In the genomic region with DNA sequence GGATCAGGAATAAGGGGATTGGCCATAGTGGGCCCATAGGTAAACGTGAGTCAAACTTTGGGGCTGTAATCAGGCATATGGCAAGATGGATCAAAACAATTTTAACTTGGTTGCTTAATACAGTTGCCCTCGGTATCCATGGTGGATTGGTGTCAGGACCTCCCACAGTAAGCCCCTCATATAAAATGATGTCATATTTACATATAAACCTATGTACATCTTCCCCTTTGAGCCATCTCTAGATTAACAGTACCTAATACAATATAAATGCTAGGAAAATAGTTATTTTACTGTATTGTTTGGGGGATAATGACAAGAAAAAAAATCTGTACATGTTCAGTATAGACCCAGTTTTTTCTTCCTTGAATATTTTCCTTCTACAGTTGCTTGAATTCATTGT, we compare ENCODE assay signal across 15 cellular contexts. TPM values are rescaled to one million over a fixed set of nuclear protein-coding genes. Genes with fewer than 3 reads are reported as not detected.
A peak's percentile ranks its signal among the peaks of the same experiment; 100 is the strongest.
DNase-seq lines count a peak whose midpoint lies in the region; ATAC-seq and TF ChIP-seq lines count a peak whose summit lies in the region.
"Had no signal": no experiment of that assay in that cellular context is flagged by ENCODE, and none has a peak within 500 bp of the region (broad histone marks: within the 10 kb centered on the region; RNA-seq: fewer than 3 reads in every experiment).

No MANE protein-coding gene starts in this region.

- CTCF ChIA-PET in CD4-positive, alpha-beta T cell (lab: Charles Lee): no interaction called here
- CTCF ChIA-PET in WTC11 (lab: Charles Lee): no interaction called here

- intact Hi-C loops in CD4-positive, alpha-beta T cell (cut with DNase I, micrococcal nuclease): no loop called here

- peaks cover 94% of the 10 kb centered on the region for H3K36me3 Mint-ChIP-seq in CD4-positive, alpha-beta T cell (ENCODE audit: low read depth)
- H3K36me3 Mint-ChIP-seq in WTC11: peaks cover 77% of the 10 kb centered on the region
- peaks cover 59% of the 10 kb centered on the region for H3K36me3 Mint-ChIP-seq in stimulated activated memory B cell treated with anti-CD40 and anti-IgM and Interleukin-4, amounts not matched to agents 10 μg/mL and 1 μg/mL and 100 μg/mL, for 72 hours

- H3K27me3 ChIP-seq in CD4-positive, alpha-beta T cell (ENCODE audit: control insufficient read depth, insufficient read depth, low read length): no peaks in the 10 kb centered on the region
- H3K27me3 ChIP-seq: BE2C, Peyer's patch, SJSA1 had no signal

- H3K9me3 ChIP-seq in CD4-positive, alpha-beta T cell (ENCODE audit: control insufficient read depth, low read length): no peaks in the 10 kb centered on the region
- H3K9me3 ChIP-seq: BE2C, Peyer's patch, SJSA1 had no signal

- TF ChIP-seq CTCF in CD4-positive, alpha-beta T cell (IDR thresholded peaks at IDR 0.05): no peak
- no peak for TF ChIP-seq CTCF in WTC11 (IDR thresholded peaks at IDR 0.05)

- peaks cover 19% of the 10 kb centered on the region for H3K4me1 Mint-ChIP-seq in CD4-positive, alpha-beta T cell (ENCODE audit: low read depth)
- peaks cover 5% of the 10 kb centered on the region for H3K4me1 Mint-ChIP-seq in WTC11
- no peaks in the 10 kb centered on the region for H3K4me1 Mint-ChIP-seq in stimulated activated memory B cell treated with anti-CD40 and anti-IgM and Interleukin-4, amounts not matched to agents 10 μg/mL and 1 μg/mL and 100 μg/mL, for 72 hours

- H3K4me3 Mint-ChIP-seq in CD4-positive, alpha-beta T cell: no peak overlapping the region
- no peak overlapping the region for H3K4me3 Mint-ChIP-seq in WTC11
- no peak overlapping the region for H3K4me3 Mint-ChIP-seq in stimulated activated memory B cell treated with anti-CD40 and anti-IgM and Interleukin-4, amounts not matched to agents 10 μg/mL and 1 μg/mL and 100 μg/mL, for 72 hours
- H3K4me3 Mint-ChIP-seq: HFFc6 had no signal

- no peak overlapping the region for H3K27ac ChIP-seq in CD4-positive, alpha-beta T cell (ENCODE audit: low read depth, low read length)
- H3K27ac ChIP-seq: Peyer's patch, SJSA1 had no signal

- no peaks in the 10 kb centered on the region for H3K27me3 Mint-ChIP-seq in CD4-positive, alpha-beta T cell
- H3K27me3 Mint-ChIP-seq in WTC11 (ENCODE audit: low read depth): no peaks in the 10 kb centered on the region
- H3K27me3 Mint-ChIP-seq in stimulated activated memory B cell treated with anti-CD40 and anti-IgM and Interleukin-4, amounts not matched to agents 10 μg/mL and 1 μg/mL and 100 μg/mL, for 72 hours: no peaks in the 10 kb centered on the region
- H3K27me3 Mint-ChIP-seq: CD4-positive, CD25-positive, alpha-beta regulatory T cell had no signal

- ATAC-seq in CD4-positive, alpha-beta T cell (ENCODE audit: poor library complexity): no peak
- ATAC-seq in WTC11: no peak
- ATAC-seq in stimulated activated memory B cell treated with anti-CD40 and anti-IgM and Interleukin-4, amounts not matched to agents 10 μg/mL and 1 μg/mL and 100 μg/mL, for 72 hours: no peak

- no peaks in the 10 kb centered on the region for H3K9me3 Mint-ChIP-seq in CD4-positive, alpha-beta T cell
- no peaks in the 10 kb centered on the region for H3K9me3 Mint-ChIP-seq in WTC11
- no peaks in the 10 kb centered on the region for H3K9me3 Mint-ChIP-seq in stimulated activated memory B cell treated with anti-CD40 and anti-IgM and Interleukin-4, amounts not matched to agents 10 μg/mL and 1 μg/mL and 100 μg/mL, for 72 hours
- H3K9me3 Mint-ChIP-seq: CD4-positive, CD25-positive, alpha-beta regulatory T cell; HFFc6 had no signal

- DNase-seq in CD4-positive, alpha-beta T cell: no peak
- DNase-seq in WTC11 (ENCODE audit: low spot score): no peak
- no peak for DNase-seq in COLO668 (lab: John Stamatoyannopoulos, UW; ENCODE audit: unreplicated experiment)
- DNase-seq: BE2C; CD4-positive, CD25-positive, alpha-beta regulatory T cell; DMS153; GDM1; HFFc6; KBM-7; NCI-H1105; NCI-H2081; Peyer's patch had no signal

- H3K27ac Mint-ChIP-seq in CD4-positive, alpha-beta T cell: peak overlapping the region; percentile 15
- peak overlapping the region; percentile 15; the same call in 1 of the 2 replicates for H3K27ac Mint-ChIP-seq in WTC11
- no peak overlapping the region for H3K27ac Mint-ChIP-seq in stimulated activated memory B cell treated with anti-CD40 and anti-IgM and Interleukin-4, amounts not matched to agents 10 μg/mL and 1 μg/mL and 100 μg/mL, for 72 hours

- POLR2A ChIA-PET in CD4-positive, alpha-beta T cell (lab: Charles Lee): no interaction called here
- POLR2A ChIA-PET in WTC11 (lab: Charles Lee): no interaction called here

TF ChIP-seq in WTC11, 78 proteins besides CTCF, POLR2A, EP300 and RAD21 (continues in another document):
- no peak for TF ChIP-seq NR1H2 (CRISPR knock-in tag; IDR thresholded peaks at IDR 0.05)
- TF ChIP-seq ZNF317 (CRISPR knock-in tag; IDR thresholded peaks at IDR 0.05; ENCODE audit: borderline replicate concordance, low read depth): no peak
- TF ChIP-seq E2F5 (CRISPR knock-in tag; IDR thresholded peaks at IDR 0.05): no peak
- TF ChIP-seq SP1 (CRISPR knock-in tag; conservative IDR thresholded peaks at IDR 0.05): no peak
- TF ChIP-seq, protein P1, sequence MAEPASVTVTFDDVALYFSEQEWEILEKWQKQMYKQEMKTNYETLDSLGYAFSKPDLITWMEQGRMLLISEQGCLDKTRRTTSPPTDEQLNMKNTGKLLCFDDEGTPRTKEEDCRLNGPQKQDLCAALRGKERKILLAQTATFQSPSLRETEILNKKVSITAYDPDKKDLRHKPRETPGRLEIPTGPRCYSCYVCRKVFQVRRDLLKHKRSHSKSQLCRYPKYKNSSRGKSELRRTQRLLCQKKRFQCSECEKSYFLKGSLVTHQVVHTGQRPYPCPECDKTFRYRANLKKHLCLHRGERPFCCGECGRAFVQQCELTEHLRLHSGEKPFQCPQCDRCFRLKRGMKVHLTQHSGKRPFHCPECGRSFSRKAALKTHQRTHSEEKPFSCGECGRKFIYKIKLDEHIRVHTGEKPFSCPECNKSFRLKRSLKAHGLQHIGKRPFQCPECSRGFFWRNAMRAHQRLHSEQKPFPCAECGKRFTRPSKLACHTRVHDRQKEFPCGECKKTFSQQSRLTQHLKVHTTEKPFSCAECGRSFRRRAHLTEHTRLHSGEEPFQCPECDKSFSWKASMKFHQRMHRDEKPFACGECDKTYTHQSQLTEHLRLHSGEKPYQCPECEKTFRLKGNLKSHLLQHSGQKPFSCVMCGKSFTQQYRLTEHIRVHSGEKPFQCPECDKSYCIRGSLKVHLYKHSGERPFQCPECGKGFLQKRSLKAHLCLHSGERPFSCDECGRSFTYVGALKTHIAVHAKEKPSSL (CRISPR knock-in tag; conservative IDR thresholded peaks at IDR 0.05): no peak
- no peak for TF ChIP-seq PREB (CRISPR knock-in tag; IDR thresholded peaks at IDR 0.05; ENCODE audit: borderline replicate concordance)
- TF ChIP-seq ZNF396 (CRISPR knock-in tag; IDR thresholded peaks at IDR 0.05; ENCODE audit: borderline replicate concordance): no peak
- TF ChIP-seq CBFB (CRISPR knock-in tag; IDR thresholded peaks at IDR 0.05; ENCODE audit: low read depth): no peak
- no peak for TF ChIP-seq TEAD1 (CRISPR knock-in tag; IDR thresholded peaks at IDR 0.05)
- TF ChIP-seq, protein P2, sequence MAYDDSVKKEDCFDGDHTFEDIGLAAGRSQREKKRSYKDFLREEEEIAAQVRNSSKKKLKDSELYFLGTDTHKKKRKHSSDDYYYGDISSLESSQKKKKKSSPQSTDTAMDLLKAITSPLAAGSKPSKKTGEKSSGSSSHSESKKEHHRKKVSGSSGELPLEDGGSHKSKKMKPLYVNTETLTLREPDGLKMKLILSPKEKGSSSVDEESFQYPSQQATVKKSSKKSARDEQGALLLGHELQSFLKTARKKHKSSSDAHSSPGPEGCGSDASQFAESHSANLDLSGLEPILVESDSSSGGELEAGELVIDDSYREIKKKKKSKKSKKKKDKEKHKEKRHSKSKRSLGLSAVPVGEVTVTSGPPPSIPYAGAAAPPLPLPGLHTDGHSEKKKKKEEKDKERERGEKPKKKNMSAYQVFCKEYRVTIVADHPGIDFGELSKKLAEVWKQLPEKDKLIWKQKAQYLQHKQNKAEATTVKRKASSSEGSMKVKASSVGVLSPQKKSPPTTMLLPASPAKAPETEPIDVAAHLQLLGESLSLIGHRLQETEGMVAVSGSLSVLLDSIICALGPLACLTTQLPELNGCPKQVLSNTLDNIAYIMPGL (CRISPR knock-in tag; IDR thresholded peaks at IDR 0.05): no peak
- TF ChIP-seq EMX1 (CRISPR knock-in tag; IDR thresholded peaks at IDR 0.05): no peak
- TF ChIP-seq OVOL2 (CRISPR knock-in tag; IDR thresholded peaks at IDR 0.05; ENCODE audit: borderline replicate concordance): no peak
- TF ChIP-seq TP53 (CRISPR knock-in tag; IDR thresholded peaks at IDR 0.05): no peak
- TF ChIP-seq ZBTB21 (CRISPR knock-in tag; IDR thresholded peaks at IDR 0.05; ENCODE audit: borderline replicate concordance): no peak

RNA-seq across cellular contexts. Expression of gene ACAT2, which starts 7.4 kb away (rescaled TPM):
- 10 to 100 TPM; 21.4 to 25.8 TPM for total RNA-seq in CD4-positive, alpha-beta T cell
- 96.1 to 138 TPM (median 98.7 TPM) in 3 replicates for total RNA-seq in WTC11 (2021)

RNA-seq across cellular contexts. Expression of gene WTAP, which starts 27.1 kb away (rescaled TPM):
- total RNA-seq in CD4-positive, alpha-beta T cell: 100 to 1,000 TPM; 211 to 227 TPM
- total RNA-seq in WTC11 (2021): 88.8 to 92.7 TPM (median 91.9 TPM) in 3 replicates

RNA-seq across cellular contexts. Expression of gene TCP1, which starts 35.0 kb away (rescaled TPM):
- total RNA-seq in CD4-positive, alpha-beta T cell: 100 to 1,000 TPM; 212 to 216 TPM
- total RNA-seq in WTC11 (2021): 293 to 388 TPM (median 301 TPM) in 3 replicates

RNA-seq across cellular contexts. Expression of gene MRPL18, which starts 35.9 kb away (rescaled TPM):
- total RNA-seq in CD4-positive, alpha-beta T cell: 10 to 100 TPM in 1 of 2 experiments, 1 to 10 TPM in 1; 9.8 to 10.2 TPM
- total RNA-seq in WTC11 (2021): 81.8 to 95.2 TPM (median 83.0 TPM) in 3 replicates

RNA-seq across cellular contexts. Expression of gene PNLDC1, which starts 45.7 kb away (rescaled TPM):
- total RNA-seq in CD4-positive, alpha-beta T cell: under 1 TPM in 1 of 2 experiments, not detected in 1; 0.14 TPM
- total RNA-seq in WTC11 (2021): 0.16 to 0.39 TPM (median 0.34 TPM) in 3 replicates
- total RNA-seq: CD4-positive, CD25-positive, alpha-beta regulatory T cell; HFFc6; NCI-H460; Peyer's patch; SJSA1 had no signal
